Comparison of ENCODE assay signal across 13 cellular contexts in the genomic region with DNA sequence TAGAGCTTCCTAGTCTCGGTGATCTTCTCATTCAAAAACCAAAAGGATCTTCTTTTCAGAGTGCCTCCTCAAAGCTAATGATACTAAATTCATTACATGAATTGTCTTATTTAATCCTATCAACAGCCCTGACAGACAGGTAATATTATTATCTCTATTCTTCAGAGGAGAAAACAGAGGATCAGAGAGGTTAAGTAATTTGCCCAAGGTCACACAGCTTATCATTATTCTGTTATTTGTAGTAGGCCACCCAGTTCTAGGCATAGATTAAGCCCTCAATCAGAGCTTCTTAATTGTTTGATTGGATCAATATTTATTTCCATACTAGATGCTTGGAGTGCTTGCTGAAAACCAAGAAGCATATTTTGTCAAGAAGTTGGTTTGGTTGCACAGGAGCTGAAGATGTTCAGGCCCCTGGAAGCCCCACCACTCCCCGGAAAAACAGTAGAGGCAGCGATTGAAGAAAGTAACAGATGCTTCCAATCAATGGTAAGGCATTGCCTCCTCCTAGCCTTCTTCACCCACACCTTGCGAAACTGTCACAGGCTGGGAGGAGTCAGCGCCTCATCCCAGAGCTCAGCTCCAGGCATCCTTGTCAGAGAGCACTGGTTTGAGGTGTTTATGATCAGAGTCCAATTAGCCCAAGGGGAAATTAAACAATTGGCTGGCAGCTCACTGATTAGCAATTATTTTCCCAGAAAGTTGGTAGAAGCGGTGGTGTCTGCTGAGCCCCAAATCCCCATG.
"Had no signal": no experiment of that assay in that cellular context is flagged by ENCODE, and none has a peak within 500 bp of the region (broad histone marks: within the 10 kb centered on the region; RNA-seq: fewer than 3 reads in every experiment).

No MANE protein-coding gene starts in this region.

- H3K27me3 ChIP-seq: heart right ventricle, pancreas, tibial nerve had no signal

- H3K9me3 ChIP-seq: gastrocnemius medialis, heart right ventricle, pancreas, tibial nerve had no signal

- DNase-seq: effector CD8-positive, alpha-beta T cell; gastrocnemius medialis; heart right ventricle; hypothalamus; midbrain; occipital lobe; pancreas; right cardiac atrium; stimulated activated CD4-positive, alpha-beta T cell treated with anti-CD3 and anti-CD28 coated beads, Interleukin-4, amount 100 ng/mL, for 24 hours had no signal

- FAIRE-seq: endometrium, islet of Langerhans, pancreas had no signal

- H3K36me3 ChIP-seq: gastrocnemius medialis, heart right ventricle, pancreas, tibial nerve had no signal

- H3K27ac ChIP-seq: coronary artery, gastrocnemius medialis, pancreas, tibial nerve had no signal

- H3K4me1 ChIP-seq: gastrocnemius medialis, tibial nerve had no signal

- H3K4me3 ChIP-seq: coronary artery, gastrocnemius medialis, heart right ventricle, pancreas, tibial nerve had no signal
